In the genomic region with DNA sequence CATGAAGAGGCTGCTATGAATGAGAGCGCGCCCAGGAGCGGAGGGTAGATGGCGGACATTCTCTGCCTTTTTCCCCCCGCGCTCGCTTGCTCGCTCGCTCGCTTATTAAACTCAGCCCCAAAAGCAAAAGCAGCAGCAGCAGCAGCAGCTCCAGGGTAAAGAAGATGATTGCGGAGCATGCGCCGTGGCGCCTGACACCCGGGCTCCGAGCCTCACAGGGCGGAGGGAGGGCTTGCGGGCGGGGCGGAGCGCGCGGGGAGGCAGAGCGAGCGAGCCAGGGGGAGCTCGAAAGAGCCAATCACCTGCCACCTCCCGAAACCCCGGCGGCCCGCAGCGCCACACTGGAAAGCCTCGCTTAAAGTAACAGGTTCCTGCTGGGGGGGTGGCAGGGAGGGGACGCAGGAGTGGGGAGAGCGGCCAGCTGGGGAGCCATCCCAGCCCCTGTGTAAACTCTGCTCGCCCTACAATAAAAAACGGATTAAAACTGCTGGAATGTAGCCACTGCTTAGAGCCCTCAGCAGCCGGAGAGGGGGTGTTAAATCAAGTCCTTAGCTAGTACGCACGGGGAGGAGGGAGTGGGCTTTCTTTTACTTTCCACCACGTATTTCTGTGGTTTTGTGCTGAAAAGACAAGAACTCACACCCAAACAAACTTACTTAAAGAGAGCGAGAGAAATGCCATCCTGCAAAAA, we compare ENCODE assay signal across 8 cellular contexts. TPM values are rescaled to one million over a fixed set of nuclear protein-coding genes. Genes with fewer than 3 reads are reported as not detected.
DNase-seq lines count a peak whose midpoint lies in the region; ATAC-seq, FAIRE-seq and TF ChIP-seq lines count a peak whose summit lies in the region.

A gene (minus strand): TSS at position 170 of the 691 bp plus-strand sequence.

- H3K4me3 Mint-ChIP-seq in activated B cell treated with CpG ODN at 0.5 μM for 24 hours, result peak within 1 kb of the TSS; percentile 92

- peaks cover 37% of the 10 kb centered on the region for H3K4me1 Mint-ChIP-seq in activated B cell treated with CpG ODN at 0.5 μM for 24 hours

- no peaks in the 10 kb centered on the region for H3K9me3 ChIP-seq in A549

- H3K4me1 ChIP-seq in A549, result peaks cover 24% of the 10 kb centered on the region

- H3K27me3 Mint-ChIP-seq in activated B cell treated with CpG ODN at 0.5 μM for 24 hours, result peaks cover 17% of the 10 kb centered on the region

- H3K9me3 Mint-ChIP-seq in activated B cell treated with CpG ODN at 0.5 μM for 24 hours, result no peaks in the 10 kb centered on the region

- TF ChIP-seq CTCF in A549 (IDR thresholded peaks at IDR 0.05) (no peak), activated B cell treated with CpG ODN at 0.5 μM for 24 hours (IDR thresholded peaks at IDR 0.05) (no peak)

- no peak for TF ChIP-seq EP300 in A549 (IDR thresholded peaks at IDR 0.05)

- peak within 1 kb of the TSS; percentile 99 for H3K4me2 ChIP-seq in A549

- peak within 1 kb of the TSS; percentile 80 for H3K27ac Mint-ChIP-seq in activated B cell treated with CpG ODN at 0.5 μM for 24 hours

- ATAC-seq in A549 (peak; percentile 79 to 90), GM18867 (IDR thresholded peaks at IDR 0.05; ENCODE audit: unreplicated experiment) (peak; percentile 84), HG03097 (IDR thresholded peaks at IDR 0.05; ENCODE audit: low FRiP score, unreplicated experiment) (peak; percentile 64), activated B cell treated with CpG ODN at 0.5 μM for 24 hours (ENCODE audit: low read depth) (peak; percentile 88)

- FAIRE-seq in A549 (lab: Jason Lieb, UNC), result no peak

- CTCF ChIA-PET in A549 (lab: Yijun Ruan, JAX) (interaction anchor here (0.6 to 7.0 kb wide), 16 partner anchors 11 to 488 kb away, joined by 3 to 84 read pairs (median 4); no protein-coding TSS in a partner anchor), activated B cell treated with CpG ODN at 0.5 μM for 24 hours (lab: Charles Lee) (interaction anchor here (1.0 to 2.1 kb wide), 6 partner anchors 10 to 489 kb away, joined by 3 to 14 read pairs (median 6); a partner anchor contains a TSS)

- TF ChIP-seq RAD21 in A549 (conservative IDR thresholded peaks at IDR 0.05 in 1 of 2, IDR thresholded peaks at IDR 0.05 in 1 of 2), result peak in 1 of 2 experiments; percentile 1; a peak in 2 of 5 replicates

- DNase-seq in A549 (ENCODE audit: low read depth in 1 of 2, low spot score in 1 of 2) (peak; percentile 96), NCI-H2171 (lab: John Stamatoyannopoulos, UW) (peak; percentile 79), activated B cell treated with CpG ODN at 0.5 μM for 24 hours (peak; percentile 87), iris pigment epithelial cell (ENCODE audit: low read depth) (peak; percentile 97)
- DNase-seq in central memory CD4-positive, alpha-beta T cell, result peak; percentile 97
- peak; percentile 91 to 93 for DNase-seq in stimulated activated CD4-positive, alpha-beta T cell treated with anti-CD3 and anti-CD28 coated beads, Interleukin-12 subunit alpha, Interleukin-12 subunit beta, amount 100 ng/mL, for 24 hours (ENCODE audit: low read depth in 2 of 2)

- POLR2A ChIA-PET in A549 (lab: Yijun Ruan, JAX), result interaction anchor here (0.6 to 2.0 kb wide), 14 partner anchors 10 to 972 kb away, joined by 3 to 21 read pairs (median 5); a partner anchor contains a TSS
- POLR2A ChIA-PET in activated B cell treated with CpG ODN at 0.5 μM for 24 hours (lab: Charles Lee), result interaction anchor here (0.6 to 2.1 kb wide), 10 partner anchors 10 to 621 kb away, joined by 3 to 22 read pairs (median 4); a partner anchor contains a TSS

- peak; percentile 27; the same call in 1 of the 2 replicates for TF ChIP-seq POLR2A in A549 (IDR thresholded peaks at IDR 0.05; ENCODE audit: low read length)

- 3% methylated on average over 20 of the region's 41 CpGs for WGBS in A549 (ENCODE audit: missing lambda C conversion rate)

- peaks cover 4% of the 10 kb centered on the region for H3K36me3 Mint-ChIP-seq in activated B cell treated with CpG ODN at 0.5 μM for 24 hours (ENCODE audit: low read depth)

- H3K27ac ChIP-seq in A549, result peak within 1 kb of the TSS; percentile 90 to 96

- intact Hi-C loops in activated B cell treated with CpG ODN at 0.5 μM for 24 hours (cut with micrococcal nuclease), result loop anchor here (1.0 to 10.0 kb wide), 14 partner anchors 10 to 1622 kb away; a partner anchor contains a TSS

- H3K4me3 ChIP-seq in A549, result peak within 1 kb of the TSS; percentile 95

TF ChIP-seq in A549, 52 proteins besides CTCF, POLR2A, EP300 and RAD21:
- TF ChIP-seq JUN (IDR thresholded peaks at IDR 0.05), result peak in 1 of 2 experiments; percentile 50; a peak in 1 of 5 replicates
- TF ChIP-seq NR3C1 (IDR thresholded peaks at IDR 0.05), result no peak

RNA-seq across cellular contexts. Expression of the gene that starts here (rescaled TPM):
- 47.6 and 50.8 TPM in 2 replicates for polyA plus RNA-seq in A549 (2011; rRNA removed)
- polyA plus RNA-seq in A549 (2012; cell fraction: cytosol; rRNA removed), result 9.0 and 10.1 TPM in 2 replicates
- 3.3 and 3.6 TPM in 2 replicates for polyA plus RNA-seq in A549 (2012; cell fraction: nucleus; rRNA removed)
- polyA plus RNA-seq in A549 (2017; fragmentation: RNase III; extraction: RNeasy Plus Mini Kit Qiagen cat#74134 plus additional on column Dnase treatment), result 13.0 to 15.3 TPM (median 14.3 TPM) in 3 replicates
- polyA minus RNA-seq in A549 (2011; rRNA and poly(A)+ RNA removed), result 23.0 and 23.6 TPM in 2 replicates
- total RNA-seq in activated B cell treated with CpG ODN at 0.5 μM for 24 hours, result 1.4 and 1.5 TPM in 2 replicates

Comparison
In these comparisons a context has a peak if more than half of its experiments do, and no peak if none do; other contexts are left out.
1. Peak in every context shown above with its lines: DNase-seq, ATAC-seq, H3K4me3 ChIP-seq and H3K27ac ChIP-seq.